ENCODE assay signal across 27 cellular contexts in the genomic region with DNA sequence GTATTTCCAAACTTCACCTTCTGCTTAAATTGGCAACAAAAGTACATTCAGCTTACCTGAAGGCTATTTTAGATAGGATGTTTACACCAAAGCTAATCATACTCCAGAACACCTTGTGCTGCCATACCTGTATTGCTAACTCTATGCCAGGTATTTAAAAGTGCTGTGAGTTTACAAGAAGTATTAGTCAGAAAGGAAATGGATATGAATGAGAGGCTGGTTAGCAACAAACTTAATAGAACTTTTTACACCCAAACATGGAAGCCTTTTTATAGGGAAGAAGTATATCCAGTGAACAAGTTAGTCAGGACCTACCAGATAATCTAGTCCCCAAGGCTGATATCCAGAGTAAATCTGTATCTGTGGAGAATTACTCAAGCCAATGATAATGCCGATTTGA.
"Had no signal": no experiment of that assay in that cellular context is flagged by ENCODE, and none has a peak within 500 bp of the region (broad histone marks: within the 10 kb centered on the region; RNA-seq: fewer than 3 reads in every experiment).

No MANE protein-coding gene starts in this region.

- H3K4me3 ChIP-seq: gastrocnemius medialis, mucosa of descending colon, stomach, vagina had no signal

- ATAC-seq: activated T-cell treated with anti-CD3 and anti-CD28 coated beads, Interleukin-2, amount 50 U/mL, for 4 hours; gastrocnemius medialis; left cardiac atrium; mucosa of descending colon; sciatic nerve; stimulated activated memory B cell treated with anti-CD40 and anti-IgM and Interleukin-4, amounts not matched to agents 10 μg/mL and 1 μg/mL and 100 μg/mL, for 72 hours; T-helper 17 cell had no signal

- H3K27me3 ChIP-seq: gastrocnemius medialis, stomach, vagina had no signal

- H3K9me3 ChIP-seq: gastrocnemius medialis, mucosa of descending colon, stomach, vagina had no signal

- H3K36me3 ChIP-seq: gastrocnemius medialis, stomach, vagina had no signal

- H3K27ac ChIP-seq: gastrocnemius medialis, vagina had no signal

- FAIRE-seq: endometrium, small intestine had no signal

- H3K27ac Mint-ChIP-seq: activated naive CD8-positive, alpha-beta T cell treated with anti-CD3 and anti-CD28 coated beads, Interleukin-2, amount 10 ng/mL, durations not matched to agents 7 days and 5 days; activated T-helper 2 cell treated with anti-CD3 and anti-CD28 coated beads, Interferon-gamma antibody, Interleukin-2, Interleukin-4, amounts not matched to agents 10 μg/mL and 5 μg/mL and 100 μg/mL, durations not matched to agents 14 hours and 24 hours and 36 hours; dendritic cell treated with granulocyte-macrophage colony-stimulating factor and Interleukin-4, amounts not matched to agents 40 ng/mL and 50 ng/mL, for 4 days; stimulated activated memory B cell treated with anti-CD40 and anti-IgM and Interleukin-4, amounts not matched to agents 10 μg/mL and 1 μg/mL and 100 μg/mL, for 72 hours; T-helper 17 cell had no signal

- H3K9me3 Mint-ChIP-seq: activated naive CD8-positive, alpha-beta T cell treated with anti-CD3 and anti-CD28 coated beads, Interleukin-2, amount 10 ng/mL, durations not matched to agents 7 days and 5 days; activated T-cell treated with anti-CD3 and anti-CD28 coated beads, Interleukin-2, amount 50 U/mL, for 4 hours; activated T-helper 2 cell treated with anti-CD3 and anti-CD28 coated beads, Interferon-gamma antibody, Interleukin-2, Interleukin-4, amounts not matched to agents 10 μg/mL and 5 μg/mL and 100 μg/mL, durations not matched to agents 14 hours and 24 hours and 36 hours; dendritic cell treated with granulocyte-macrophage colony-stimulating factor and Interleukin-4, amounts not matched to agents 40 ng/mL and 50 ng/mL, for 4 days; stimulated activated memory B cell treated with anti-CD40 and anti-IgM and Interleukin-4, amounts not matched to agents 10 μg/mL and 1 μg/mL and 100 μg/mL, for 72 hours had no signal

- DNase-seq: activated CD4-positive, alpha-beta T cell treated with anti-CD3 and anti-CD28 coated beads for 4 hours; activated CD4-positive, alpha-beta T cell treated with anti-CD3 and anti-CD28 coated beads, Interleukin-2, amount 50 U/mL, for 48 hours; activated CD4-positive, CD25-positive, alpha-beta regulatory T cell; activated CD8-positive, alpha-beta memory T cell treated with anti-CD3 and anti-CD28 coated beads, Interleukin-2, amount 50 U/mL, for 48 hours; activated naive CD4-positive, alpha-beta T cell treated with Interleukin-2 at 50 U/mL for 16 hours; activated naive CD8-positive, alpha-beta T cell treated with anti-CD3 and anti-CD28 coated beads, Interleukin-2, amount 10 ng/mL, durations not matched to agents 7 days and 5 days; activated T-cell treated with anti-CD3 and anti-CD28 coated beads, Interleukin-2, amount 50 U/mL, for 4 hours; amniotic stem cell; effector CD4-positive, alpha-beta T cell; gastrocnemius medialis; head of caudate nucleus; hypothalamus; left cardiac atrium; mesendoderm; mucosa of descending colon; nucleus accumbens; small intestine; stimulated activated CD4-positive, alpha-beta T cell treated with anti-CD3 and anti-CD28 coated beads, Interleukin-2, amount 100 ng/mL, for 24 hours; stomach; T-helper 17 cell; trophoblast cell had no signal
